12 cellular contexts compared by ENCODE assay signal in genomic region chr20:62646851-62647520, GRCh38. TPM values are rescaled to one million over a fixed set of nuclear protein-coding genes. Genes with fewer than 3 reads are reported as not detected.
A peak's percentile ranks its signal among the peaks of the same experiment; 100 is the strongest.
DNase-seq lines count a peak whose midpoint lies in the region; ATAC-seq and TF ChIP-seq lines count a peak whose summit lies in the region.
"Had no signal": no experiment of that assay in that cellular context is flagged by ENCODE, and none has a peak within 500 bp of the region (broad histone marks: within the 10 kb centered on the region; RNA-seq: fewer than 3 reads in every experiment).

No MANE protein-coding gene starts in this region.

- H3K4me3 Mint-ChIP-seq in IgD-negative memory B cell: peak overlapping the region; percentile 50 to 81 (median 65)
- H3K4me3 Mint-ChIP-seq in mesothelial cell of epicardium: no peak overlapping the region
- H3K4me3 Mint-ChIP-seq: nephron progenitor cell had no signal

- H3K27ac Mint-ChIP-seq in IgD-negative memory B cell (peak overlapping the region; percentile 58 to 80 (median 70)), mesothelial cell of epicardium (no peak overlapping the region)
- H3K27ac Mint-ChIP-seq: nephron progenitor cell had no signal

- intact Hi-C loops in gastrocnemius medialis (cut with DNase I; ENCODE audit: low total_unique reads): loop anchor here (5.0 to 10.0 kb wide), 2 partner anchors 90 to 502 kb away; partner anchors contain the start of genes PSMA7 and SS18L1

- peak overlapping the region; percentile 87 to 95 (median 94) for H3K27ac ChIP-seq in gastrocnemius medialis

- peaks cover 1% of the 10 kb centered on the region for H3K36me3 Mint-ChIP-seq in IgD-negative memory B cell
- no peaks in the 10 kb centered on the region for H3K36me3 Mint-ChIP-seq in mesothelial cell of epicardium

- H3K4me1 ChIP-seq in gastrocnemius medialis: peaks cover 44 to 49% of the 10 kb centered on the region in 2 donors

- H3K27me3 ChIP-seq in gastrocnemius medialis: peaks cover 0 to 9% (median 0%) of the 10 kb centered on the region in 3 donors

- ATAC-seq in gastrocnemius medialis: peak in 1 of 2 donors; percentile 31
- ATAC-seq: SK-N-SH treated with all-trans-retinoic acid at 6 μM for 48 hours had no signal

- H3K27me3 Mint-ChIP-seq in IgD-negative memory B cell (no peaks in the 10 kb centered on the region), mesothelial cell of epicardium (ENCODE audit: low read depth) (peaks cover 38% of the 10 kb centered on the region)

- TF ChIP-seq POLR2A in gastrocnemius medialis (IDR thresholded peaks at IDR 0.05): no peak

- DNase-seq in G401 (ENCODE audit: low spot score) (peak; percentile 40), cerebellum (ENCODE audit: low spot score) (peak; percentile 42), gastrocnemius medialis (peak; percentile 57 to 80), mesothelial cell of epicardium (ENCODE audit: low spot score in 2 of 2, unreplicated experiment in 2 of 2) (no peak), NCI-H2227 (lab: John Stamatoyannopoulos, UW; ENCODE audit: unreplicated experiment) (no peak), SIG-M5 treated with dmso at 0.1 percent for 504 hours (lab: John Stamatoyannopoulos, UW; ENCODE audit: unreplicated experiment) (no peak)
- DNase-seq: DND-41, NCI-H2227 treated with DMSO at 0.1 percent for 48 hours, nephron progenitor cell had no signal

- TF ChIP-seq CTCF in gastrocnemius medialis (IDR thresholded peaks at IDR 0.05 in 4 of 5, conservative IDR thresholded peaks at IDR 0.05 in 1 of 5): no peak
- no peak for TF ChIP-seq CTCF in mesothelial cell of epicardium (IDR thresholded peaks at IDR 0.05; ENCODE audit: unreplicated experiment)

- no peaks in the 10 kb centered on the region for H3K9me3 ChIP-seq in gastrocnemius medialis
- H3K9me3 ChIP-seq: ascending aorta had no signal

- H3K4me1 Mint-ChIP-seq in IgD-negative memory B cell: peaks cover 17 to 48% (median 28%) of the 10 kb centered on the region in 3 donors
- H3K4me1 Mint-ChIP-seq in mesothelial cell of epicardium: peaks cover 18% of the 10 kb centered on the region

- in situ Hi-C loops in G401 (cut with HindIII; ENCODE audit: low sequenced_read_pairs): no loop called here
- in situ Hi-C loops in gastrocnemius medialis (cut with MboI; ENCODE audit: low sequenced_read_pairs in 4 of 4): no loop called here

- peak overlapping the region; percentile 15 to 38 (median 19) for H3K4me3 ChIP-seq in gastrocnemius medialis
- H3K4me3 ChIP-seq: ascending aorta had no signal

- no peaks in the 10 kb centered on the region for H3K36me3 ChIP-seq in gastrocnemius medialis
- H3K36me3 ChIP-seq: ascending aorta had no signal

- H3K9me3 Mint-ChIP-seq in IgD-negative memory B cell: no peaks in the 10 kb centered on the region
- H3K9me3 Mint-ChIP-seq in mesothelial cell of epicardium: no peaks in the 10 kb centered on the region
- H3K9me3 Mint-ChIP-seq: nephron progenitor cell had no signal

RNA-seq across cellular contexts. Expression of gene SLCO4A1, which starts 4.7 kb away (rescaled TPM):
- total RNA-seq in G401 (2014; rRNA removed; shearing (Covaris generic)): 9.2 and 10.3 TPM in 2 replicates
- 3.4 TPM for polyA plus RNA-seq in IgD-negative memory B cell
- total RNA-seq in cerebellum (2.1 TPM), gastrocnemius medialis (10 to 100 TPM; 20.4 to 26.9 (median 21.8) TPM), mesothelial cell of epicardium (3.7 to 4.5 TPM (median 4.3 TPM) in 3 replicates)

Comparison
In these comparisons a context has a peak if more than half of its experiments do, and no peak if none do; other contexts are left out.
1. DNase-seq: peak in G401 (single experiment), cerebellum (single experiment) and gastrocnemius medialis (2 of 2); none in mesothelial cell of epicardium (0 of 2), NCI-H2227 (single experiment) and SIG-M5 treated with dmso at 0.1 percent for 504 hours (single experiment).